In the genomic region with DNA sequence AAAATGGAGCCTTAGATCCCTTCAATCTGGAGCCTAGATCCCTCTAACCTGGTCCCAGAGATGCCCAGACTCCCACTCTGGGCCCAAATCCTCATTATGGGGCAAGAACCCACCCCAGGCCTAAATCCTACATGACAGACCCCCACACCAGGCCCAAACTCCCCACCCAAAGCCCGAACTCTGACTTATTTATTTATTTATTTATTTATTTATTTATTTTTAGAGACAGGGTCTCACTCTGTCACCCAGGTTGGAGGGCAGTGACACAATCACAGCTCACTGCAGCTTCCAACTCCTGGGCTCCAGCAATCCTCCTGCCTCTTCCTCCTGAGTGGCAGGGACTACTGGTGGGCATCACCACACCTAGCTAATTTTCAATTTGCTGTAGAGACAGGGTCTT, we compare ENCODE assay signal across 10 cellular contexts. TPM values are rescaled to one million over a fixed set of nuclear protein-coding genes. Genes with fewer than 3 reads are reported as not detected.
"Had no signal": no experiment of that assay in that cellular context is flagged by ENCODE, and none has a peak within 500 bp of the region (broad histone marks: within the 10 kb centered on the region; RNA-seq: fewer than 3 reads in every experiment).

No MANE protein-coding gene starts in this region.

- H2AFZ ChIP-seq: GM23248, GM23338 had no signal

- DNase-seq: GM23248, GOT3, H9, HCEC 1CT, HFFc6 had no signal

- H3K4me3 ChIP-seq: GM23248, GM23338, HAP-1 had no signal

- H3K27ac Mint-ChIP-seq: GM23338, H9, HFFc6 had no signal

- H3K9me3 Mint-ChIP-seq: GM23338, H9, HFFc6 had no signal

- H3K27ac ChIP-seq: GM23248 had no signal

- H3K36me3 ChIP-seq: HAP-1 had no signal

- H3K4me1 Mint-ChIP-seq: H9 had no signal

- H3K4me2 ChIP-seq: GM23338 had no signal

- FAIRE-seq: H1, H54 had no signal

- H3K4me3 Mint-ChIP-seq: GM23338, H9, HFFc6 had no signal

- H3K4me1 ChIP-seq: HAP-1 had no signal

- H3K9ac ChIP-seq: GM23248 had no signal

- H3K9me3 ChIP-seq: HAP-1 had no signal

RNA-seq across cellular contexts. Expression of gene FBN3, which starts 12.0 kb away (rescaled TPM):
- total RNA-seq: GM23248, H4, HFFc6 had no signal
- polyA plus RNA-seq: GM23248 had no signal
